28 cellular contexts compared by ENCODE assay signal in the genomic region with DNA sequence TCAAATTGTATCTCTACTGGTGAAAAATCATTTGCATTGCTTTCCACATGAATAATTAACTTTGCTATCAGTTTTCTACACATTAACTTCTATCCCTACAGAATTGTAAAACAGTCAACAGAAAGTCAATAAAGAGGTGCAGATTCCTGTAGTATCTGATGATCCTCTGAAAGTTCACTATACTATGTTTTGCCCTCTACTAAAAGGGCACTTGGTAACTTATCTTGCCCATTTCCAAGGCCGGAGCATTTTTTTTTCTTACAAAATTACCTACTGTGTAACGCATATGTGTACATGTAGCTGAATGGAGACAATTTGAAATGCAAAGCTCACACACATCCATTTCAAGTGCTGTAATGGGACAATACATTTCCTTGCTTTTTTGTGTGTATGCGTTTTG. TPM values are rescaled to one million over a fixed set of nuclear protein-coding genes. Genes with fewer than 3 reads are reported as not detected.
"Had no signal": no experiment of that assay in that cellular context is flagged by ENCODE, and none has a peak within 500 bp of the region (broad histone marks: within the 10 kb centered on the region; RNA-seq: fewer than 3 reads in every experiment).

No MANE protein-coding gene starts in this region.

- H3K4me3 ChIP-seq: pancreas, psoas muscle, skin epidermis, stomach, thoracic aorta, thyroid gland, tibial nerve, upper lobe of left lung, vagina had no signal

- H3K4me1 Mint-ChIP-seq: naive B cell; naive thymus-derived CD8-positive, alpha-beta T cell; neural crest cell; stimulated activated effector memory CD8-positive, alpha-beta T cell treated with anti-CD3 and anti-CD28 coated beads, Interleukin-12 subunit alpha, Interleukin-12 subunit beta, amount 100 ng/mL, for 72 hours had no signal

- DNase-seq: naive B cell; naive thymus-derived CD8-positive, alpha-beta T cell; nephron progenitor cell; nucleus accumbens; pancreas; psoas muscle; right cardiac atrium; stimulated activated CD4-positive, alpha-beta T cell treated with anti-CD3 and anti-CD28 coated beads, Interleukin-15, amount 100 ng/mL, for 24 hours; stimulated activated CD4-positive, alpha-beta T cell treated with anti-CD3 and anti-CD28 coated beads, Interleukin-2, amount 100 ng/mL, for 24 hours; stimulated activated CD4-positive, alpha-beta T cell treated with anti-CD3 and anti-CD28 coated beads, Interleukin-2, amount 100 ng/mL, for 48 hours; stimulated activated CD4-positive, alpha-beta T cell treated with anti-CD3 and anti-CD28 coated beads, Interleukin-4, amount 100 ng/mL, for 24 hours; stimulated activated naive B cell treated with anti-CD40 and anti-IgM and Interleukin-4, amounts not matched to agents 10 μg/mL and 1 μg/mL and 100 μg/mL, for 72 hours; stimulated activated naive CD4-positive, alpha-beta T cell treated with Interleukin-2 at 50 U/mL for 16 hours; stomach; thyroid gland; trophoblast cell; upper lobe of left lung had no signal

- H3K36me3 ChIP-seq: neutrophil, pancreas, stomach, thoracic aorta, thyroid gland, tibial nerve, upper lobe of left lung, vagina had no signal

- H3K27me3 ChIP-seq: neutrophil, pancreas, stomach, thyroid gland, tibial nerve, upper lobe of left lung, vagina had no signal

- ATAC-seq: naive thymus-derived CD8-positive, alpha-beta T cell; natural killer cell treated with Interleukin-12 subunit alpha and Interleukin-12 subunit beta and Interleukin-15 and Interleukin-18, amount 100 ng/mL, for 72 hours; pancreas; psoas muscle; right cardiac atrium; sciatic nerve; stimulated activated effector memory CD8-positive, alpha-beta T cell treated with anti-CD3 and anti-CD28 coated beads, Interleukin-12 subunit alpha, Interleukin-12 subunit beta, amount 100 ng/mL, for 72 hours; stimulated activated naive B cell treated with anti-CD40 and anti-IgM and Interleukin-4, amounts not matched to agents 10 μg/mL and 1 μg/mL and 100 μg/mL, for 72 hours had no signal

- H3K9me3 Mint-ChIP-seq: natural killer cell treated with Interleukin-12 subunit alpha and Interleukin-12 subunit beta and Interleukin-15 and Interleukin-18, amount 100 ng/mL, for 72 hours; nephron progenitor cell; neural crest cell; stimulated activated naive CD8-positive, alpha-beta T cell treated with anti-CD3 and anti-CD28 coated beads, Interleukin-15, Interleukin-2, amounts not matched to agents 100 ng/mL and 50 ng/mL, for 24 hours had no signal

- FAIRE-seq: urothelium cell line had no signal

- H3K4me3 Mint-ChIP-seq: naive B cell; naive thymus-derived CD8-positive, alpha-beta T cell; natural killer cell treated with Interleukin-12 subunit alpha and Interleukin-12 subunit beta and Interleukin-15 and Interleukin-18, amount 100 ng/mL, for 72 hours; nephron progenitor cell; neural crest cell; stimulated activated effector memory CD8-positive, alpha-beta T cell treated with anti-CD3 and anti-CD28 coated beads, Interleukin-12 subunit alpha, Interleukin-12 subunit beta, amount 100 ng/mL, for 72 hours; stimulated activated naive B cell treated with anti-CD40 and anti-IgM and Interleukin-4, amounts not matched to agents 10 μg/mL and 1 μg/mL and 100 μg/mL, for 72 hours; stimulated activated naive CD8-positive, alpha-beta T cell treated with anti-CD3 and anti-CD28 coated beads, Interleukin-15, Interleukin-2, amounts not matched to agents 100 ng/mL and 50 ng/mL, for 24 hours had no signal

- H3K4me1 ChIP-seq: pancreas, psoas muscle, stomach, thyroid gland, tibial nerve, upper lobe of left lung, vagina had no signal

- H3K9me3 ChIP-seq: neutrophil, pancreas, psoas muscle, stomach, thoracic aorta, thyroid gland, tibial nerve, upper lobe of left lung, vagina had no signal

- H3K27ac ChIP-seq: neutrophil, pancreas, psoas muscle, skin epidermis, stomach, thoracic aorta, thyroid gland, tibial nerve, upper lobe of left lung, vagina had no signal

- H3K36me3 Mint-ChIP-seq: naive B cell; naive thymus-derived CD8-positive, alpha-beta T cell; natural killer cell treated with Interleukin-12 subunit alpha and Interleukin-12 subunit beta and Interleukin-15 and Interleukin-18, amount 100 ng/mL, for 72 hours; stimulated activated effector memory CD8-positive, alpha-beta T cell treated with anti-CD3 and anti-CD28 coated beads, Interleukin-12 subunit alpha, Interleukin-12 subunit beta, amount 100 ng/mL, for 72 hours; stimulated activated naive B cell treated with anti-CD40 and anti-IgM and Interleukin-4, amounts not matched to agents 10 μg/mL and 1 μg/mL and 100 μg/mL, for 72 hours had no signal

- H3K27me3 Mint-ChIP-seq: stimulated activated naive CD8-positive, alpha-beta T cell treated with anti-CD3 and anti-CD28 coated beads, Interleukin-15, Interleukin-2, amounts not matched to agents 100 ng/mL and 50 ng/mL, for 24 hours had no signal

- H3K27ac Mint-ChIP-seq: naive B cell; naive thymus-derived CD8-positive, alpha-beta T cell; natural killer cell treated with Interleukin-12 subunit alpha and Interleukin-12 subunit beta and Interleukin-15 and Interleukin-18, amount 100 ng/mL, for 72 hours; nephron progenitor cell; stimulated activated effector memory CD8-positive, alpha-beta T cell treated with anti-CD3 and anti-CD28 coated beads, Interleukin-12 subunit alpha, Interleukin-12 subunit beta, amount 100 ng/mL, for 72 hours; stimulated activated naive B cell treated with anti-CD40 and anti-IgM and Interleukin-4, amounts not matched to agents 10 μg/mL and 1 μg/mL and 100 μg/mL, for 72 hours; stimulated activated naive CD8-positive, alpha-beta T cell treated with anti-CD3 and anti-CD28 coated beads, Interleukin-15, Interleukin-2, amounts not matched to agents 100 ng/mL and 50 ng/mL, for 24 hours had no signal

RNA-seq across cellular contexts. Expression of gene SPTLC3, which starts 9.6 kb away (rescaled TPM):
- total RNA-seq: natural killer cell treated with Interleukin-12 subunit alpha and Interleukin-12 subunit beta and Interleukin-15 and Interleukin-18, amount 100 ng/mL, for 72 hours had no signal
